10 cellular contexts compared by ENCODE assay signal in genomic region chr11:69643646-69644045, GRCh38. TPM values are rescaled to one million over a fixed set of nuclear protein-coding genes. Genes with fewer than 3 reads are reported as not detected.
DNase-seq lines count a peak whose midpoint lies in the region; ATAC-seq lines count a peak whose summit lies in the region.
"Had no signal": no experiment of that assay in that cellular context is flagged by ENCODE, and none has a peak within 500 bp of the region (broad histone marks: within the 10 kb centered on the region; RNA-seq: fewer than 3 reads in every experiment).

No MANE protein-coding gene starts in this region.

- H3K4me3 Mint-ChIP-seq in activated CD4-positive, alpha-beta T cell treated with anti-CD3 and anti-CD28 coated beads, Interleukin-2, amount 10 ng/mL, durations not matched to agents 7 days and 5 days: peak overlapping the region; percentile 68
- peak overlapping the region; percentile 56 for H3K4me3 Mint-ChIP-seq in activated CD8-positive, alpha-beta T cell treated with anti-CD3 and anti-CD28 coated beads, Interleukin-2, amount 10 ng/mL, durations not matched to agents 7 days and 5 days
- peak overlapping the region; percentile 79 to 84 for H3K4me3 Mint-ChIP-seq in stimulated activated naive B cell treated with anti-CD40 and anti-IgM and Interleukin-4, amounts not matched to agents 10 μg/mL and 1 μg/mL and 100 μg/mL, for 72 hours

- peaks cover 28% of the 10 kb centered on the region for H3K27me3 Mint-ChIP-seq in activated CD4-positive, alpha-beta T cell treated with anti-CD3 and anti-CD28 coated beads, Interleukin-2, amount 10 ng/mL, durations not matched to agents 7 days and 5 days
- peaks cover 21% of the 10 kb centered on the region for H3K27me3 Mint-ChIP-seq in activated CD8-positive, alpha-beta T cell treated with anti-CD3 and anti-CD28 coated beads, Interleukin-2, amount 10 ng/mL, durations not matched to agents 7 days and 5 days (ENCODE audit: low read depth)
- peaks cover 23 to 26% of the 10 kb centered on the region in 2 donors for H3K27me3 Mint-ChIP-seq in stimulated activated naive B cell treated with anti-CD40 and anti-IgM and Interleukin-4, amounts not matched to agents 10 μg/mL and 1 μg/mL and 100 μg/mL, for 72 hours

- H3K27me3 ChIP-seq in iPS-15b (ENCODE audit: control insufficient read depth, insufficient read depth, low read length): peaks cover 6% of the 10 kb centered on the region
- H3K27me3 ChIP-seq: adrenal gland had no signal

- no peak overlapping the region for H3K4me3 ChIP-seq in iPS-15b (ENCODE audit: low read depth, low read length)

- ATAC-seq in activated CD8-positive, alpha-beta T cell treated with anti-CD3 and anti-CD28 coated beads, Interleukin-2, amount 10 ng/mL, durations not matched to agents 7 days and 5 days: peak; percentile 2
- ATAC-seq in stimulated activated naive B cell treated with anti-CD40 and anti-IgM and Interleukin-4, amounts not matched to agents 10 μg/mL and 1 μg/mL and 100 μg/mL, for 72 hours (replicated peaks): no peak

- peaks cover 26% of the 10 kb centered on the region for H3K36me3 ChIP-seq in iPS-15b (ENCODE audit: control insufficient read depth, insufficient read depth, low read length)

- no peaks in the 10 kb centered on the region for H3K4me1 ChIP-seq in iPS-15b (ENCODE audit: control insufficient read depth, insufficient read depth, low read length)

- peaks cover 9% of the 10 kb centered on the region for H3K4me1 Mint-ChIP-seq in activated CD4-positive, alpha-beta T cell treated with anti-CD3 and anti-CD28 coated beads, Interleukin-2, amount 10 ng/mL, durations not matched to agents 7 days and 5 days
- H3K4me1 Mint-ChIP-seq in activated CD8-positive, alpha-beta T cell treated with anti-CD3 and anti-CD28 coated beads, Interleukin-2, amount 10 ng/mL, durations not matched to agents 7 days and 5 days (ENCODE audit: low read depth): peaks cover 10% of the 10 kb centered on the region
- H3K4me1 Mint-ChIP-seq in stimulated activated naive B cell treated with anti-CD40 and anti-IgM and Interleukin-4, amounts not matched to agents 10 μg/mL and 1 μg/mL and 100 μg/mL, for 72 hours: peaks cover 20 to 42% of the 10 kb centered on the region in 2 donors

- H3K9me3 ChIP-seq in iPS-15b (ENCODE audit: control insufficient read depth, insufficient read depth, low read length): no peaks in the 10 kb centered on the region
- H3K9me3 ChIP-seq: adrenal gland had no signal

- no peaks in the 10 kb centered on the region for H3K9me3 Mint-ChIP-seq in activated CD4-positive, alpha-beta T cell treated with anti-CD3 and anti-CD28 coated beads, Interleukin-2, amount 10 ng/mL, durations not matched to agents 7 days and 5 days
- no peaks in the 10 kb centered on the region for H3K9me3 Mint-ChIP-seq in activated CD8-positive, alpha-beta T cell treated with anti-CD3 and anti-CD28 coated beads, Interleukin-2, amount 10 ng/mL, durations not matched to agents 7 days and 5 days (ENCODE audit: insufficient read depth)
- H3K9me3 Mint-ChIP-seq in stimulated activated naive B cell treated with anti-CD40 and anti-IgM and Interleukin-4, amounts not matched to agents 10 μg/mL and 1 μg/mL and 100 μg/mL, for 72 hours: no peaks in the 10 kb centered on the region

- H3K9ac ChIP-seq in iPS-15b (ENCODE audit: low read depth, low read length): peak overlapping the region; percentile 47

- no peaks in the 10 kb centered on the region for H3K36me3 Mint-ChIP-seq in activated CD4-positive, alpha-beta T cell treated with anti-CD3 and anti-CD28 coated beads, Interleukin-2, amount 10 ng/mL, durations not matched to agents 7 days and 5 days (ENCODE audit: low read depth)
- H3K36me3 Mint-ChIP-seq in activated CD8-positive, alpha-beta T cell treated with anti-CD3 and anti-CD28 coated beads, Interleukin-2, amount 10 ng/mL, durations not matched to agents 7 days and 5 days (ENCODE audit: low read depth): no peaks in the 10 kb centered on the region
- peaks cover 5 to 15% of the 10 kb centered on the region in 2 donors for H3K36me3 Mint-ChIP-seq in stimulated activated naive B cell treated with anti-CD40 and anti-IgM and Interleukin-4, amounts not matched to agents 10 μg/mL and 1 μg/mL and 100 μg/mL, for 72 hours

- POLR2A ChIA-PET in activated CD4-positive, alpha-beta T cell treated with anti-CD3 and anti-CD28 coated beads, Interleukin-2, amount 10 ng/mL, durations not matched to agents 7 days and 5 days (lab: Charles Lee): no interaction called here
- POLR2A ChIA-PET in activated CD8-positive, alpha-beta T cell treated with anti-CD3 and anti-CD28 coated beads, Interleukin-2, amount 10 ng/mL, durations not matched to agents 7 days and 5 days (lab: Charles Lee): no interaction called here

- H3K27ac Mint-ChIP-seq in activated CD4-positive, alpha-beta T cell treated with anti-CD3 and anti-CD28 coated beads, Interleukin-2, amount 10 ng/mL, durations not matched to agents 7 days and 5 days: no peak overlapping the region
- no peak overlapping the region for H3K27ac Mint-ChIP-seq in activated CD8-positive, alpha-beta T cell treated with anti-CD3 and anti-CD28 coated beads, Interleukin-2, amount 10 ng/mL, durations not matched to agents 7 days and 5 days
- peak overlapping the region; percentile 31 for H3K27ac Mint-ChIP-seq in stimulated activated naive B cell treated with anti-CD40 and anti-IgM and Interleukin-4, amounts not matched to agents 10 μg/mL and 1 μg/mL and 100 μg/mL, for 72 hours

- no peak for DNase-seq in activated CD4-positive, alpha-beta T cell treated with anti-CD3 and anti-CD28 coated beads, Interleukin-2, amount 10 ng/mL, durations not matched to agents 7 days and 5 days
- DNase-seq in activated CD4-positive, alpha-beta T cell treated with anti-CD3 and anti-CD28 coated beads, Interleukin-2, amount 50 U/mL, for 4 hours: no peak
- no peak for DNase-seq in activated CD8-positive, alpha-beta T cell treated with anti-CD3 and anti-CD28 coated beads, Interleukin-2, amount 10 ng/mL, durations not matched to agents 7 days and 5 days
- no peak for DNase-seq in stimulated activated naive B cell treated with anti-CD40 and anti-IgM and Interleukin-4, amounts not matched to agents 10 μg/mL and 1 μg/mL and 100 μg/mL, for 72 hours
- no peak for DNase-seq in NCI-H748 treated with DMSO at 0.1 percent for 48 hours (lab: John Stamatoyannopoulos, UW)
- DNase-seq in GOT3 (lab: John Stamatoyannopoulos, UW): no peak
- no peak for DNase-seq in activated CD4-positive, CD25-positive, alpha-beta regulatory T cell (lab: John Stamatoyannopoulos, UW)
- DNase-seq: DMS 273 treated with DMSO at 0.1 percent for 48 hours had no signal

- CTCF ChIA-PET in activated CD4-positive, alpha-beta T cell treated with anti-CD3 and anti-CD28 coated beads, Interleukin-2, amount 10 ng/mL, durations not matched to agents 7 days and 5 days (lab: Charles Lee): interaction anchor here (0.6 to 2.2 kb wide), 7 partner anchors 12 to 547 kb away, joined by 3 to 7 read pairs (median 3); no protein-coding TSS in a partner anchor
- CTCF ChIA-PET in activated CD8-positive, alpha-beta T cell treated with anti-CD3 and anti-CD28 coated beads, Interleukin-2, amount 10 ng/mL, durations not matched to agents 7 days and 5 days (lab: Charles Lee): interaction anchor here (1.0 to 3.7 kb wide), 6 partner anchors 27 to 545 kb away, joined by 3 to 23 read pairs (median 6); no protein-coding TSS in a partner anchor

RNA-seq across cellular contexts. Expression of gene CCND1, which starts 2.7 kb away (rescaled TPM):
- under 1 TPM; 0.21 to 0.42 TPM for total RNA-seq in activated CD4-positive, alpha-beta T cell treated with anti-CD3 and anti-CD28 coated beads, Interleukin-2, amount 10 ng/mL, durations not matched to agents 7 days and 5 days
- total RNA-seq in activated CD8-positive, alpha-beta T cell treated with anti-CD3 and anti-CD28 coated beads, Interleukin-2, amount 10 ng/mL, durations not matched to agents 7 days and 5 days: under 1 TPM in 1 of 2 experiments, not detected in 1; 0.68 TPM

RNA-seq across cellular contexts. Expression of gene LTO1, which starts 31.5 kb away (rescaled TPM):
- 10 to 100 TPM; 30.7 to 34.0 TPM for total RNA-seq in activated CD4-positive, alpha-beta T cell treated with anti-CD3 and anti-CD28 coated beads, Interleukin-2, amount 10 ng/mL, durations not matched to agents 7 days and 5 days
- total RNA-seq in activated CD8-positive, alpha-beta T cell treated with anti-CD3 and anti-CD28 coated beads, Interleukin-2, amount 10 ng/mL, durations not matched to agents 7 days and 5 days: 10 to 100 TPM; 21.0 to 23.0 TPM
